In genomic region chr11:118791015-118791960, GRCh38 we compare ENCODE assay signal across 1 cellular context.
A peak's percentile ranks its signal among the peaks of the same experiment; 100 is the strongest.
TF ChIP-seq lines count a peak whose summit lies in the region.

TSS of gene DDX6 (minus strand) at chr11:118791164. CDS start at chr11:118786251, 4,913 bp downstream.

TF ChIP-seq in HepG2, 621 proteins besides CTCF, POLR2A, EP300 and RAD21 (continued from another document and continues in another):
- TF ChIP-seq FOXP4 (CRISPR knock-in tag; IDR thresholded peaks at IDR 0.05) (no peak), CEBPB (IDR thresholded peaks at IDR 0.05; ENCODE audit: borderline replicate concordance, low read depth, low read length) (0 out of 2 replicates have a peak, but pooled peaks have one; percentile 23), SAFB2 (CRISPR knock-in tag; IDR thresholded peaks at IDR 0.05; ENCODE audit: borderline replicate concordance, low read depth) (peak; percentile 24), HMGA1 (CRISPR knock-in tag; conservative IDR thresholded peaks at IDR 0.05) (no peak), PRMT3 (CRISPR knock-in tag; IDR thresholded peaks at IDR 0.05; ENCODE audit: borderline replicate concordance, low read depth) (no peak), PAF1 (CRISPR knock-in tag; IDR thresholded peaks at IDR 0.05) (no peak), NFE2L2 (IDR thresholded peaks at IDR 0.05; ENCODE audit: low read length) (0 out of 2 replicates have a peak, but pooled peaks have one; percentile 6), ZNF530 (CRISPR knock-in tag; IDR thresholded peaks at IDR 0.05; ENCODE audit: low read depth) (no peak), HNRNPLL (IDR thresholded peaks at IDR 0.05; ENCODE audit: low read depth, low read length, poor library complexity, severe bottlenecking) (peak; percentile 43), ZNF704 (CRISPR knock-in tag; IDR thresholded peaks at IDR 0.05; ENCODE audit: borderline replicate concordance) (0 out of 2 replicates have a peak, but pooled peaks have one; percentile 26), MAX (IDR thresholded peaks at IDR 0.05) (peak; percentile 67), SP2 (CRISPR knock-in tag; IDR thresholded peaks at IDR 0.05) (no peak), ARNT2 (CRISPR knock-in tag; IDR thresholded peaks at IDR 0.05; ENCODE audit: low read depth) (peak; percentile 66), ETS1 (CRISPR knock-in tag; IDR thresholded peaks at IDR 0.05) (peak; percentile 70; the same call in 1 of the 2 replicates), ARID2 (CRISPR knock-in tag; IDR thresholded peaks at IDR 0.05; ENCODE audit: borderline replicate concordance) (no peak; the same call in 1 of the 2 replicates), NFKBIZ (CRISPR knock-in tag; IDR thresholded peaks at IDR 0.05) (no peak), MYC (CRISPR knock-in tag; IDR thresholded peaks at IDR 0.05; ENCODE audit: borderline replicate concordance) (peak; percentile 79), GABPA (IDR thresholded peaks at IDR 0.05; ENCODE audit: low read depth, low read length) (no peak), GABPA (CRISPR knock-in tag; IDR thresholded peaks at IDR 0.05; ENCODE audit: low read depth) (peak; percentile 38; the same call in 1 of the 2 replicates), AKNA (CRISPR knock-in tag; IDR thresholded peaks at IDR 0.05; ENCODE audit: borderline replicate concordance) (no peak), ZNF720 (CRISPR knock-in tag; IDR thresholded peaks at IDR 0.05) (no peak), ZNF780A (CRISPR knock-in tag; IDR thresholded peaks at IDR 0.05) (peak; percentile 48; the same call in 1 of the 2 replicates), ZNF790 (CRISPR knock-in tag; IDR thresholded peaks at IDR 0.05; ENCODE audit: borderline replicate concordance) (no peak; the same call in 1 of the 2 replicates), ZNF556 (CRISPR knock-in tag; IDR thresholded peaks at IDR 0.05; ENCODE audit: borderline replicate concordance) (peak; percentile 32; the same call in 1 of the 2 replicates), KDM5B (CRISPR knock-in tag; IDR thresholded peaks at IDR 0.05; ENCODE audit: borderline replicate concordance) (peak; percentile 57; the same call in 1 of the 2 replicates), HOXA3 (CRISPR knock-in tag; IDR thresholded peaks at IDR 0.05) (peak; percentile 80), ZBTB3 (CRISPR knock-in tag; IDR thresholded peaks at IDR 0.05; ENCODE audit: borderline replicate concordance, low read depth) (0 out of 2 replicates have a peak, but pooled peaks have one; percentile 60), TARDBP (CRISPR knock-in tag; IDR thresholded peaks at IDR 0.05) (peak; percentile 67; the same call in 1 of the 2 replicates), HOXA7 (CRISPR knock-in tag; IDR thresholded peaks at IDR 0.05) (no peak), ZNF34 (CRISPR knock-in tag; IDR thresholded peaks at IDR 0.05; ENCODE audit: borderline replicate concordance) (no peak), KLF16 (CRISPR knock-in tag; IDR thresholded peaks at IDR 0.05) (no peak), ZNF407 (CRISPR knock-in tag; IDR thresholded peaks at IDR 0.05; ENCODE audit: not compliant biosample characterization) (peak; percentile 7)
